In the genomic region with DNA sequence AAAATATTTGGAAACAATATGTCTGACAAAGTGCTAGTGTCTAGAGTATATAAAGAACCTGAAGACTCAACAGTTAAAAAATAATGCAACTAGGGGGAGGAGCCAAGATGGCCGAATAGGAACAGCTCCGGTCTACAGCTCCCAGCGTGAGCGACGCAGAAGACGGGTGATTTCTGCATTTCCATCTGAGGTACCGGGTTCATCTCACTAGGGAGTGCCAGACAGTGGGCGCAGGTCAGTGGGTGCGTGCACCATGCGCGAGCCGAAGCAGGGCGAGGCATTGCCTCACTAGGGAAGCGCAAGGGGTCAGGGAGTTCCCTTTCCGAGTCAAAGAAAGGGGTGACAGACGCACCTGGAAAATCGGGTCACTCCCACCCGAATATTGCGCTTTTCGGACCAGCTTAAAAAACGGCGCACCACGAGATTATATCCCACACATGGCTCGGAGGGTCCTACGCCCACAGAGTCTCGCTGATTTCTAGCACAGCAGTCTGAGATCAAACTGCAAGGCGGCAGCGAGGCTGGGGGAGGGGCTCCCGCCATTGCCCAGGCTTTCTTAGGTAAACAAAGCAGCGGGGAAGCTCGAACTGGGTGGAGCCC, we compare ENCODE assay signal across 11 cellular contexts. TPM values are rescaled to one million over a fixed set of nuclear protein-coding genes. Genes with fewer than 3 reads are reported as not detected.
"Had no signal": no experiment of that assay in that cellular context is flagged by ENCODE, and none has a peak within 500 bp of the region (broad histone marks: within the 10 kb centered on the region; RNA-seq: fewer than 3 reads in every experiment).

No MANE protein-coding gene starts in this region.

RNA-seq across cellular contexts. Expression of a gene that starts 35.1 kb away (rescaled TPM):
- total RNA-seq: activated CD4-positive, alpha-beta T cell treated with anti-CD3 and anti-CD28 coated beads for 36 hours; activated CD8-positive, alpha-beta T cell treated with anti-CD3 and anti-CD28 coated beads for 36 hours; activated naive CD8-positive, alpha-beta T cell treated with anti-CD3 and anti-CD28 coated beads, Interleukin-2, amount 10 ng/mL, durations not matched to agents 7 days and 5 days; foreskin keratinocyte; lung microvascular endothelial cell; mucosa of descending colon; naive thymus-derived CD8-positive, alpha-beta T cell; ovary; ureter had no signal
- polyA plus RNA-seq: foreskin keratinocyte; naive thymus-derived CD8-positive, alpha-beta T cell; ovary had no signal

RNA-seq across cellular contexts. Expression of a gene that starts 38.6 kb away (rescaled TPM):
- total RNA-seq: activated CD4-positive, alpha-beta T cell treated with anti-CD3 and anti-CD28 coated beads for 36 hours; activated CD8-positive, alpha-beta T cell treated with anti-CD3 and anti-CD28 coated beads for 36 hours; activated naive CD8-positive, alpha-beta T cell treated with anti-CD3 and anti-CD28 coated beads, Interleukin-2, amount 10 ng/mL, durations not matched to agents 7 days and 5 days; breast epithelium; foreskin keratinocyte; lung microvascular endothelial cell; mucosa of descending colon; naive thymus-derived CD8-positive, alpha-beta T cell; ovary; ureter had no signal
- polyA plus RNA-seq: foreskin keratinocyte; naive thymus-derived CD8-positive, alpha-beta T cell; ovary had no signal

RNA-seq across cellular contexts. Expression of a gene that starts 54.6 kb away (rescaled TPM):
- total RNA-seq: activated CD4-positive, alpha-beta T cell treated with anti-CD3 and anti-CD28 coated beads for 36 hours; activated CD8-positive, alpha-beta T cell treated with anti-CD3 and anti-CD28 coated beads for 36 hours; activated naive CD8-positive, alpha-beta T cell treated with anti-CD3 and anti-CD28 coated beads, Interleukin-2, amount 10 ng/mL, durations not matched to agents 7 days and 5 days; breast epithelium; esophagus squamous epithelium; foreskin keratinocyte; lung microvascular endothelial cell; mucosa of descending colon; naive thymus-derived CD8-positive, alpha-beta T cell; ovary; ureter had no signal
- polyA plus RNA-seq: foreskin keratinocyte; naive thymus-derived CD8-positive, alpha-beta T cell; ovary had no signal
